ENCODE assay signal across 11 cellular contexts in genomic region chr1:10519016-10519417, GRCh38. TPM values are rescaled to one million over a fixed set of nuclear protein-coding genes. Genes with fewer than 3 reads are reported as not detected.
DNase-seq lines count a peak whose midpoint lies in the region; ATAC-seq and TF ChIP-seq lines count a peak whose summit lies in the region.
"Had no signal": no experiment of that assay in that cellular context is flagged by ENCODE, and none has a peak within 500 bp of the region (broad histone marks: within the 10 kb centered on the region; RNA-seq: fewer than 3 reads in every experiment).

No MANE protein-coding gene starts in this region.

- peak; percentile 43 for ATAC-seq in omental fat pad (ENCODE audit: low FRiP score)

- peak; percentile 51 for DNase-seq in ELF-1 (ENCODE audit: low read depth, low spot score)
- peak; percentile 22 for DNase-seq in NCI-H345 (lab: John Stamatoyannopoulos, UW)
- peak; percentile 27 for DNase-seq in glomerular visceral epithelial cell (ENCODE audit: extremely low spot score)
- no peak for DNase-seq in omental fat pad (ENCODE audit: low spot score)
- no peak for DNase-seq in posterior vena cava (ENCODE audit: low spot score)
- DNase-seq in germinal center (ENCODE audit: low spot score) = no peak
- no peak for DNase-seq in RPMI8226
- DNase-seq in stimulated activated CD4-positive, alpha-beta T cell treated with anti-CD3 and anti-CD28 coated beads, Interleukin-4, amount 100 ng/mL, for 24 hours = no peak
- DNase-seq: anterior cingulate cortex; stimulated activated CD4-positive, alpha-beta T cell treated with anti-CD3 and anti-CD28 coated beads, Interleukin-2, amount 100 ng/mL, for 48 hours; tibial artery had no signal

- intact Hi-C loops in posterior vena cava (cut with DNase I) = loop anchor here (5.0 to 10.0 kb wide), 4 partner anchors 176 to 348 kb away; partner anchors contain the start of gene CASZ1 (in 1 of the 2)

- TF ChIP-seq CTCF in omental fat pad (IDR thresholded peaks at IDR 0.05) = no peak

RNA-seq across cellular contexts. Expression of gene PEX14, which starts 44.3 kb away (rescaled TPM):
- total RNA-seq in omental fat pad (10 to 100 TPM; 10.6 to 19.6 (median 13.9) TPM), posterior vena cava (10 to 100 TPM; 12.8 to 15.0 TPM)

RNA-seq across cellular contexts. Expression of gene DFFA, which starts 46.7 kb away (rescaled TPM):
- 10 to 100 TPM; 17.8 to 27.2 (median 21.6) TPM for total RNA-seq in omental fat pad
- total RNA-seq in posterior vena cava = 10 to 100 TPM; 21.5 to 24.4 TPM

Comparison
In these comparisons a context has a peak if more than half of its experiments do, and no peak if none do; other contexts are left out.
1. DNase-seq: peak in ELF-1 (single experiment), NCI-H345 (single experiment) and glomerular visceral epithelial cell (single experiment); none in omental fat pad (single experiment), posterior vena cava (single experiment), germinal center (single experiment), RPMI8226 (single experiment) and stimulated activated CD4-positive, alpha-beta T cell treated with anti-CD3 and anti-CD28 coated beads, Interleukin-4, amount 100 ng/mL, for 24 hours (single experiment).